In the genomic region with DNA sequence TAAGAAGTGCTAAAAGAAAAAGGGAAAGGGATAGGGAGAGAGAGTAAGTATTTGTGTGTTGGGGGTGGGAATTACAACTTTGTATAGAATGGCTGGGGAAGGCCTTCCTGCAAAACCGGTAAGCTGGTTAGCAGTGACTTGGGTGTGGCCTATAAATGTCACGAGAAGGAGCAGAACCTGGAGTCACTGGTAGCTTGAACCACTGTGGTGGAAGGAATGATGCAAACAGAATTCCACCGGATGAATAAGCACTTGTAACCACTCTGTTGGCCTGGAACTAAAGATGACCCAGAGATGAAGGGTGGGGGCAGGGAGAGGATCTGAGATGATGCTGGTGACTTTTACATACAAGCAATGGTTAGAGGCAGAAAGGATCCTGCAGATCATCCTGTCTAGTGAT, we compare ENCODE assay signal across 9 cellular contexts. TPM values are rescaled to one million over a fixed set of nuclear protein-coding genes. Genes with fewer than 3 reads are reported as not detected.
DNase-seq lines count a peak whose midpoint lies in the region; ATAC-seq, FAIRE-seq and TF ChIP-seq lines count a peak whose summit lies in the region.
"Had no signal": no experiment of that assay in that cellular context is flagged by ENCODE, and none has a peak within 500 bp of the region (broad histone marks: within the 10 kb centered on the region; RNA-seq: fewer than 3 reads in every experiment).

No MANE protein-coding gene starts in this region.

- H3K4me1 Mint-ChIP-seq in activated T-helper 2 cell treated with anti-CD3 and anti-CD28 coated beads, Interferon-gamma antibody, Interleukin-2, Interleukin-4, amounts not matched to agents 10 μg/mL and 5 μg/mL and 100 μg/mL, durations not matched to agents 14 hours and 24 hours and 36 hours (ENCODE audit: low read depth): peaks cover 15% of the 10 kb centered on the region

- H3K4me2 ChIP-seq in A549 (peak overlapping the region; percentile 44), neuronal stem cell (ENCODE audit: insufficient read depth, low read length, poor library complexity, severe bottlenecking) (no peak overlapping the region)

- H3K4me1 ChIP-seq in A549 (peaks cover 12% of the 10 kb centered on the region; the same call in 1 of the 3 replicates), neuronal stem cell (ENCODE audit: control insufficient read depth in 2 of 2, insufficient read depth in 1 of 2, low read depth in 1 of 2, low read length in 2 of 2) (no peaks in the 10 kb centered on the region)

- H3K36me3 ChIP-seq in neuronal stem cell (replicated peaks in 1 of 2; ENCODE audit: control insufficient read depth in 2 of 2, insufficient read depth in 2 of 2, low read length in 2 of 2): peaks cover 20 to 28% of the 10 kb centered on the region in 2 donors

- no peak overlapping the region for H3K4me3 Mint-ChIP-seq in activated T-helper 2 cell treated with anti-CD3 and anti-CD28 coated beads, Interferon-gamma antibody, Interleukin-2, Interleukin-4, amounts not matched to agents 10 μg/mL and 5 μg/mL and 100 μg/mL, durations not matched to agents 14 hours and 24 hours and 36 hours (ENCODE audit: low read depth)

- no peak overlapping the region for H3K23ac ChIP-seq in neuronal stem cell (ENCODE audit: low read depth, low read length, poor library complexity)

- H2AFZ ChIP-seq in neuronal stem cell (ENCODE audit: low read length): no peak overlapping the region

- no peak overlapping the region for H2BK15ac ChIP-seq in neuronal stem cell (ENCODE audit: low read length)

- DNase-seq in A549 (ENCODE audit: low read depth in 1 of 2, low spot score in 1 of 2): peak in 1 of 2 experiments; percentile 41
- DNase-seq in GM04504 (ENCODE audit: low read depth): peak; percentile 92
- DNase-seq in activated T-helper 2 cell treated with anti-CD3 and anti-CD28 coated beads, Interferon-gamma antibody, Interleukin-2, Interleukin-4, amounts not matched to agents 10 μg/mL and 5 μg/mL and 100 μg/mL, durations not matched to agents 14 hours and 24 hours and 36 hours (ENCODE audit: low spot score): no peak
- peak; percentile 95 for DNase-seq in iris pigment epithelial cell (ENCODE audit: low read depth)
- no peak for DNase-seq in NCI-H446 treated with DMSO at 0.1 percent for 48 hours (lab: John Stamatoyannopoulos, UW)
- DNase-seq in midbrain (lab: John Stamatoyannopoulos, UW): no peak
- no peak for DNase-seq in neuronal stem cell (ENCODE audit: low spot score)

- no peaks in the 10 kb centered on the region for H3K9me3 Mint-ChIP-seq in activated T-helper 2 cell treated with anti-CD3 and anti-CD28 coated beads, Interferon-gamma antibody, Interleukin-2, Interleukin-4, amounts not matched to agents 10 μg/mL and 5 μg/mL and 100 μg/mL, durations not matched to agents 14 hours and 24 hours and 36 hours

- no peak for TF ChIP-seq EP300 in A549 (IDR thresholded peaks at IDR 0.05)

- peak overlapping the region; percentile 20 for H3K27ac Mint-ChIP-seq in activated T-helper 2 cell treated with anti-CD3 and anti-CD28 coated beads, Interferon-gamma antibody, Interleukin-2, Interleukin-4, amounts not matched to agents 10 μg/mL and 5 μg/mL and 100 μg/mL, durations not matched to agents 14 hours and 24 hours and 36 hours

- no peak overlapping the region for H4K91ac ChIP-seq in neuronal stem cell (ENCODE audit: low read depth, low read length, poor library complexity)

- intact Hi-C loops in activated T-helper 2 cell treated with anti-CD3 and anti-CD28 coated beads, Interferon-gamma antibody, Interleukin-2, Interleukin-4, amounts not matched to agents 10 μg/mL and 5 μg/mL and 100 μg/mL, durations not matched to agents 14 hours and 24 hours and 36 hours (cut with micrococcal nuclease): no loop called here

- FAIRE-seq in A549 (lab: Jason Lieb, UNC): no peak
- FAIRE-seq: G401.6 had no signal

- H3K27ac ChIP-seq in A549: peak overlapping the region; percentile 24 to 25; a peak in 3 of 6 replicates
- H3K27ac ChIP-seq in neuronal stem cell (replicated peaks; ENCODE audit: low read length): no peak overlapping the region

- CTCF ChIA-PET in A549 (lab: Yijun Ruan, JAX): interaction anchor here (0.9 kb wide), 1 partner anchor 11 kb away, joined by 3 read pairs; no protein-coding TSS in a partner anchor

- no peak overlapping the region for H3K14ac ChIP-seq in neuronal stem cell (ENCODE audit: low read length)

- TF ChIP-seq RAD21 in A549 (conservative IDR thresholded peaks at IDR 0.05 in 1 of 2, IDR thresholded peaks at IDR 0.05 in 1 of 2): no peak

- no peaks in the 10 kb centered on the region for H3K9me3 ChIP-seq in A549
- no peaks in the 10 kb centered on the region for H3K9me3 ChIP-seq in neuronal stem cell (replicated peaks in 1 of 2; ENCODE audit: control insufficient read depth in 2 of 2, insufficient read depth in 1 of 2, low read depth in 1 of 2, low read length in 2 of 2)

- no peak overlapping the region for H2BK120ac ChIP-seq in neuronal stem cell (ENCODE audit: low read depth, low read length)

- no peak for TF ChIP-seq POLR2A in A549 (IDR thresholded peaks at IDR 0.05; ENCODE audit: low read length)

- H2BK12ac ChIP-seq in neuronal stem cell (ENCODE audit: low read length): no peak overlapping the region

- no peak overlapping the region for H2AK5ac ChIP-seq in neuronal stem cell (ENCODE audit: low read depth, low read length)

- no peak for TF ChIP-seq CTCF in A549 (IDR thresholded peaks at IDR 0.05)

- H3K18ac ChIP-seq in neuronal stem cell (ENCODE audit: low read length): no peak overlapping the region

- H3K4ac ChIP-seq in neuronal stem cell (ENCODE audit: low read length): no peak overlapping the region

- ATAC-seq in A549 (peak; percentile 25 to 58; a peak in 2 of 6 replicates), GM21515 (IDR thresholded peaks at IDR 0.05; ENCODE audit: unreplicated experiment) (no peak)

- no peak overlapping the region for H4K8ac ChIP-seq in neuronal stem cell (ENCODE audit: low read depth, low read length)

- no peaks in the 10 kb centered on the region for H3K79me1 ChIP-seq in neuronal stem cell (ENCODE audit: low read depth, low read length)

- no peak overlapping the region for H2BK5ac ChIP-seq in neuronal stem cell (ENCODE audit: low read length)

- no peaks in the 10 kb centered on the region for H3K27me3 Mint-ChIP-seq in activated T-helper 2 cell treated with anti-CD3 and anti-CD28 coated beads, Interferon-gamma antibody, Interleukin-2, Interleukin-4, amounts not matched to agents 10 μg/mL and 5 μg/mL and 100 μg/mL, durations not matched to agents 14 hours and 24 hours and 36 hours (ENCODE audit: low read depth)

- POLR2A ChIA-PET in A549 (lab: Yijun Ruan, JAX): no interaction called here

- no peak overlapping the region for H3K4me3 ChIP-seq in A549
- H3K4me3 ChIP-seq in neuronal stem cell (ENCODE audit: low read length in 2 of 2): no peak overlapping the region

- no peaks in the 10 kb centered on the region for H3K27me3 ChIP-seq in neuronal stem cell (ENCODE audit: control insufficient read depth in 3 of 3, insufficient read depth in 3 of 3, low read depth in 1 of 3, low read length in 3 of 3)

- 26% methylated on average over 3 of the region's 3 CpGs for WGBS in A549 (ENCODE audit: missing lambda C conversion rate)
- WGBS in neuronal stem cell (ENCODE audit: extremely low coverage in 2 of 2, insufficient read length in 2 of 2, insufficient replicate concordance in 1 of 2), 2 donors: no CpG with 5 or more reads among the region's 3 CpGs

- no peak overlapping the region for H3K9ac ChIP-seq in neuronal stem cell (ENCODE audit: low read depth, low read length, poor library complexity)

- peaks cover 38% of the 10 kb centered on the region for H3K36me3 Mint-ChIP-seq in activated T-helper 2 cell treated with anti-CD3 and anti-CD28 coated beads, Interferon-gamma antibody, Interleukin-2, Interleukin-4, amounts not matched to agents 10 μg/mL and 5 μg/mL and 100 μg/mL, durations not matched to agents 14 hours and 24 hours and 36 hours (ENCODE audit: low read depth)

TF ChIP-seq in A549, 52 proteins besides CTCF, POLR2A, EP300 and RAD21 (continues in another document):
- TF ChIP-seq, protein P1, sequence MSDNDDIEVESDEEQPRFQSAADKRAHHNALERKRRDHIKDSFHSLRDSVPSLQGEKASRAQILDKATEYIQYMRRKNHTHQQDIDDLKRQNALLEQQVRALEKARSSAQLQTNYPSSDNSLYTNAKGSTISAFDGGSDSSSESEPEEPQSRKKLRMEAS (IDR thresholded peaks at IDR 0.05): no peak
- TF ChIP-seq TP53 (CRISPR knock-in tag; IDR thresholded peaks at IDR 0.05): no peak

RNA-seq across cellular contexts. Expression of a gene that starts 8.9 kb away (rescaled TPM):
- polyA plus RNA-seq in A549 (2011; rRNA removed) (3.3 and 4.2 TPM in 2 replicates), A549 (2017; fragmentation: RNase III; extraction: RNeasy Plus Mini Kit Qiagen cat#74134 plus additional on column Dnase treatment) (3.3 to 3.5 TPM (median 3.5 TPM) in 3 replicates)
- 4.7 and 8.0 TPM in 2 replicates for polyA plus RNA-seq in A549 (2012; cell fraction: cytosol; rRNA removed)
- 5.9 and 6.8 TPM in 2 replicates for polyA plus RNA-seq in A549 (2012; cell fraction: nucleus; rRNA removed)
- polyA minus RNA-seq in A549 (2011; rRNA and poly(A)+ RNA removed): 2.9 and 3.3 TPM in 2 replicates
- 6.3 and 6.5 TPM in 2 replicates for total RNA-seq in activated T-helper 2 cell treated with anti-CD3 and anti-CD28 coated beads, Interferon-gamma antibody, Interleukin-2, Interleukin-4, amounts not matched to agents 10 μg/mL and 5 μg/mL and 100 μg/mL, durations not matched to agents 14 hours and 24 hours and 36 hours
- 8.7 TPM for polyA plus RNA-seq in neuronal stem cell (2013, experiment 1 of 2)
- polyA plus RNA-seq in neuronal stem cell (2013, experiment 2 of 2): 8.8 TPM

RNA-seq across cellular contexts. Expression of a gene that starts 33.9 kb away (rescaled TPM):
- polyA plus RNA-seq in A549 (2011; rRNA removed): 4.0 and 5.3 TPM in 2 replicates
- polyA plus RNA-seq in A549 (2012; cell fraction: cytosol; rRNA removed): 1.8 and 2.5 TPM in 2 replicates
- 3.7 and 4.1 TPM in 2 replicates for polyA plus RNA-seq in A549 (2012; cell fraction: nucleus; rRNA removed)
- polyA plus RNA-seq in A549 (2017; fragmentation: RNase III; extraction: RNeasy Plus Mini Kit Qiagen cat#74134 plus additional on column Dnase treatment): 1.5 to 1.8 TPM (median 1.7 TPM) in 3 replicates
- polyA minus RNA-seq in A549 (2011; rRNA and poly(A)+ RNA removed): 2.9 and 4.2 TPM in 2 replicates
- total RNA-seq in activated T-helper 2 cell treated with anti-CD3 and anti-CD28 coated beads, Interferon-gamma antibody, Interleukin-2, Interleukin-4, amounts not matched to agents 10 μg/mL and 5 μg/mL and 100 μg/mL, durations not matched to agents 14 hours and 24 hours and 36 hours: 0.37 and 0.44 TPM in 2 replicates
- 1.3 TPM for polyA plus RNA-seq in neuronal stem cell (2013, experiment 1 of 2)
- polyA plus RNA-seq in neuronal stem cell (2013, experiment 2 of 2): 1.6 TPM

RNA-seq across cellular contexts. Expression of a gene that starts 54.3 kb away (rescaled TPM):
- 38.9 and 42.4 TPM in 2 replicates for polyA plus RNA-seq in A549 (2011; rRNA removed)
- polyA plus RNA-seq in A549 (2012; cell fraction: cytosol; rRNA removed): 55.9 and 59.1 TPM in 2 replicates
- 15.9 and 18.0 TPM in 2 replicates for polyA plus RNA-seq in A549 (2012; cell fraction: nucleus; rRNA removed)
- polyA plus RNA-seq in A549 (2017; fragmentation: RNase III; extraction: RNeasy Plus Mini Kit Qiagen cat#74134 plus additional on column Dnase treatment): 38.5 to 41.0 TPM (median 39.5 TPM) in 3 replicates
- polyA minus RNA-seq in A549 (2011; rRNA and poly(A)+ RNA removed): 10.2 and 14.0 TPM in 2 replicates
- 80.7 and 80.8 TPM in 2 replicates for total RNA-seq in activated T-helper 2 cell treated with anti-CD3 and anti-CD28 coated beads, Interferon-gamma antibody, Interleukin-2, Interleukin-4, amounts not matched to agents 10 μg/mL and 5 μg/mL and 100 μg/mL, durations not matched to agents 14 hours and 24 hours and 36 hours
- polyA plus RNA-seq in neuronal stem cell (2013, experiment 1 of 2): 53.8 TPM
- 52.0 TPM for polyA plus RNA-seq in neuronal stem cell (2013, experiment 2 of 2)

Comparison
In these comparisons a context has a peak if more than half of its experiments do, and no peak if none do; other contexts are left out.
1. DNase-seq: peak in GM04504 (single experiment) and iris pigment epithelial cell (single experiment); none in activated T-helper 2 cell treated with anti-CD3 and anti-CD28 coated beads, Interferon-gamma antibody, Interleukin-2, Interleukin-4, amounts not matched to agents 10 μg/mL and 5 μg/mL and 100 μg/mL, durations not matched to agents 14 hours and 24 hours and 36 hours (single experiment), NCI-H446 treated with DMSO at 0.1 percent for 48 hours (single experiment), midbrain (single experiment) and neuronal stem cell (single experiment).